8 cellular contexts compared by ENCODE assay signal in genomic region chr7:100612730-100613446, GRCh38. TPM values are rescaled to one million over a fixed set of nuclear protein-coding genes. Genes with fewer than 3 reads are reported as not detected.
DNase-seq lines count a peak whose midpoint lies in the region; ATAC-seq and TF ChIP-seq lines count a peak whose summit lies in the region.

No MANE protein-coding gene starts in this region.

- DNase-seq in NCI-H82 (lab: John Stamatoyannopoulos, UW) = peak; percentile 44
- no peak for DNase-seq in NCI-H82 treated with DMSO at 0.1 percent for 48 hours (lab: John Stamatoyannopoulos, UW; ENCODE audit: unreplicated experiment)
- DNase-seq in NOMO-1 treated with dmso at 0.1 percent for 144 hours (lab: John Stamatoyannopoulos, UW; ENCODE audit: unreplicated experiment) = peak; percentile 56
- DNase-seq in choroid plexus epithelial cell (ENCODE audit: low read depth) = no peak
- DNase-seq in iPS-NIHi11 (ENCODE audit: low spot score) = no peak
- DNase-seq in NCI-H187 treated with DMSO at 0.1 percent for 48 hours (lab: John Stamatoyannopoulos, UW) = no peak

- H3K27me3 ChIP-seq in mononuclear cell (ENCODE audit: insufficient read depth, low read length) = no peaks in the 10 kb centered on the region

- H3K4me3 ChIP-seq in choroid plexus epithelial cell (ENCODE audit: low read depth, low read length) (peak overlapping the region; percentile 82), mononuclear cell (ENCODE audit: low read length) (peak overlapping the region; percentile 68)

- ATAC-seq in GM21576 (IDR thresholded peaks at IDR 0.05; ENCODE audit: unreplicated experiment) = no peak

- TF ChIP-seq CTCF in choroid plexus epithelial cell (conservative IDR thresholded peaks at IDR 0.05; ENCODE audit: low read depth, low read length) = peak; percentile 8

- H3K9me3 ChIP-seq in mononuclear cell (ENCODE audit: low read depth, low read length) = no peaks in the 10 kb centered on the region

- H3K4me1 ChIP-seq in mononuclear cell (ENCODE audit: insufficient read depth, low read length) = peaks cover 27% of the 10 kb centered on the region

RNA-seq across cellular contexts. Expression of gene MOSPD3, which starts 0.5 kb away (rescaled TPM):
- 6.2 TPM for total RNA-seq in mononuclear cell

RNA-seq across cellular contexts. Expression of gene PCOLCE, which starts 10.7 kb away (rescaled TPM):
- 0.42 TPM for total RNA-seq in mononuclear cell

RNA-seq across cellular contexts. Expression of gene FBXO24, which starts 26.8 kb away (rescaled TPM):
- 0.21 TPM for total RNA-seq in mononuclear cell

RNA-seq across cellular contexts. Expression of gene LRCH4, which starts 27.0 kb away (rescaled TPM):
- 153 TPM for total RNA-seq in mononuclear cell

RNA-seq across cellular contexts. Expression of gene TFR2, which starts 28.5 kb away (rescaled TPM):
- 0.31 TPM for total RNA-seq in mononuclear cell

Comparison
In these comparisons a context has a peak if more than half of its experiments do, and no peak if none do; other contexts are left out.
1. DNase-seq: peak in NCI-H82 (single experiment) and NOMO-1 treated with dmso at 0.1 percent for 144 hours (single experiment); none in NCI-H82 treated with DMSO at 0.1 percent for 48 hours (single experiment), choroid plexus epithelial cell (single experiment), iPS-NIHi11 (single experiment) and NCI-H187 treated with DMSO at 0.1 percent for 48 hours (single experiment).